Comparison of ENCODE assay signal across 34 cellular contexts in the genomic region with DNA sequence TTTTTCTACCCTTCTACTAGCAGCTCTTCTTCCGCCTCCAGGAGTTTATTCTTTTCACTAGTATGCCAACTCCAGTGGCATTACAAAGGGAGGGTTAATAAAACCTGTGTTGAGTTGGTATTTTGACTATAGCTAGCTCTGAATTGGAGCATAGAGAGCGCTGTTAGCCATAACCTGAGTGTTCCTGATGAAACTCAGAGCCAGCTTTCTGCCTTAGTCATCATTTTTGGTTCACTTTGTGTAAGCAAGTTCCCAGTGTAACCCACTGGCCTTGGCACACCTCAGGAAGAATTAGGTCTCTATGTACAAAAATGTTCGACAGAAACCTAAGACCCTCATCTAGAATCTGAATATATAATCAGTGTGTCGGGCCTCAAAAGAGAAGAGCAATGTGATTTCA.
DNase-seq lines count a peak whose midpoint lies in the region; ATAC-seq, FAIRE-seq and TF ChIP-seq lines count a peak whose summit lies in the region.
"Had no signal": no experiment of that assay in that cellular context is flagged by ENCODE, and none has a peak within 500 bp of the region (broad histone marks: within the 10 kb centered on the region; RNA-seq: fewer than 3 reads in every experiment).

No MANE protein-coding gene starts in this region.

- no peaks in the 10 kb centered on the region for H3K79me2 ChIP-seq in SK-N-SH (ENCODE audit: insufficient read depth)
- no peaks in the 10 kb centered on the region for H3K79me2 ChIP-seq in H1 (ENCODE audit: control insufficient read depth in 1 of 2, insufficient read depth in 2 of 2, low read length in 2 of 2)

- H3K4me1 ChIP-seq in SK-N-SH (ENCODE audit: control insufficient read depth in 1 of 2, insufficient read depth in 2 of 2, low read depth in 1 of 2, low read length in 1 of 2) (peaks cover 0 to 4% of the 10 kb centered on the region in 2 experiments; a peak in 1 of 4 replicates), H1 (replicated peaks in 1 of 4; ENCODE audit: control insufficient read depth in 3 of 4, insufficient read depth in 4 of 4, low read length in 3 of 4) (no peaks in the 10 kb centered on the region), heart right ventricle (peaks cover 0 to 8% (median 0%) of the 10 kb centered on the region in 9 donors)
- H3K4me1 ChIP-seq: pancreas had no signal

- POLR2A ChIA-PET in SK-N-SH (lab: Yijun Ruan, JAX) (no interaction called here), H1 (lab: Charles Lee; ENCODE audit: partially characterized antibody) (no interaction called here)

- H3K14ac ChIP-seq in H1 (ENCODE audit: insufficient read length) = no peak overlapping the region

- TF ChIP-seq EP300 in SK-N-SH (IDR thresholded peaks at IDR 0.05; ENCODE audit: borderline replicate concordance in 1 of 2, low read depth in 1 of 2, low read length in 1 of 2) = no peak
- TF ChIP-seq EP300 in H1 (IDR thresholded peaks at IDR 0.05; ENCODE audit: borderline replicate concordance in 1 of 2, low read depth in 2 of 2, low read length in 2 of 2) = no peak

- no peak overlapping the region for H3K4me3 ChIP-seq in SK-N-SH (ENCODE audit: low read depth in 2 of 2, low read length in 1 of 2)
- H3K4me3 ChIP-seq in H1 (ENCODE audit: extremely low read depth in 1 of 4, insufficient read depth in 2 of 4, low read depth in 3 of 4, low read length in 4 of 4) = no peak overlapping the region
- no peak overlapping the region for H3K4me3 ChIP-seq in heart right ventricle
- H3K4me3 ChIP-seq: pancreas, skin epidermis, thoracic aorta had no signal

- no peaks in the 10 kb centered on the region for H3F3A ChIP-seq in SK-N-SH (replicated peaks; ENCODE audit: insufficient read depth)

- H3K79me1 ChIP-seq in H1 (ENCODE audit: low read depth, low read length) = no peaks in the 10 kb centered on the region

- H3K4me2 ChIP-seq in SK-N-SH (no peak overlapping the region), H1 (ENCODE audit: insufficient read depth in 1 of 2, low read depth in 2 of 2, low read length in 2 of 2) (no peak overlapping the region)

- H3K9me2 ChIP-seq in SK-N-SH = no peaks in the 10 kb centered on the region

- CTCF ChIA-PET in SK-N-SH (lab: Yijun Ruan, JAX) (no interaction called here), H1 (lab: Charles Lee; ENCODE audit: partially characterized antibody) (interaction anchor here (1.4 to 1.6 kb wide), 2 partner anchors 12 to 46 kb away, joined by 3 to 4 read pairs; no protein-coding TSS in a partner anchor)

- H4K20me1 ChIP-seq in SK-N-SH (ENCODE audit: insufficient read depth) (no peaks in the 10 kb centered on the region), H1 (replicated peaks in 1 of 2; ENCODE audit: control insufficient read depth in 1 of 2, insufficient read depth in 2 of 2, low read length in 2 of 2) (no peaks in the 10 kb centered on the region)

- TF ChIP-seq RAD21 in SK-N-SH (IDR thresholded peaks at IDR 0.05; ENCODE audit: low read length) (no peak), H1 (IDR thresholded peaks at IDR 0.05 in 1 of 2, conservative IDR thresholded peaks at IDR 0.05 in 1 of 2; ENCODE audit: low read depth in 2 of 2, low read length in 2 of 2) (no peak)

- H2BK20ac ChIP-seq in H1 (ENCODE audit: low read length) = no peak overlapping the region

- peak; percentile 48; the same call in 2 of the 3 replicates for ATAC-seq in SK-N-SH treated with all-trans-retinoic acid at 6 μM for 48 hours
- no peak for ATAC-seq in GM21381 (IDR thresholded peaks at IDR 0.05; ENCODE audit: unreplicated experiment)
- no peak for ATAC-seq in GM18502 (IDR thresholded peaks at IDR 0.05; ENCODE audit: poor library complexity, unreplicated experiment)
- no peak for ATAC-seq in heart right ventricle
- ATAC-seq: left ventricle myocardium superior; pancreas; Right ventricle myocardium inferior; stimulated activated naive CD8-positive, alpha-beta T cell treated with anti-CD3 and anti-CD28 coated beads, Interleukin-15, amount 100 ng/mL, for 72 hours had no signal

- no peaks in the 10 kb centered on the region; the same call in 1 of the 2 replicates for H3K23me2 ChIP-seq in H1 (ENCODE audit: low read depth, low read length)

- no peak overlapping the region for H3K18ac ChIP-seq in H1 (ENCODE audit: extremely low read depth, low read length)

- WGBS in SK-N-SH (ENCODE audit: low lambda C conversion rate) = 100% methylated on average over 4 of the region's 4 CpGs
- WGBS in H1 (ENCODE audit: extremely low coverage in 1 of 2, insufficient coverage in 1 of 2, insufficient read length in 1 of 2, insufficient replicate concordance in 2 of 2, low coverage in 1 of 2, low lambda C conversion rate in 2 of 2, missing lambda C conversion rate in 1 of 2), 2 experiments = 92% methylated on average over 4 of the region's 4 CpGs; no CpG with 5 or more reads in 1 of the 2 experiments
- WGBS in heart right ventricle, 2 donors = 85 to 100% methylated on average over 4 of the region's 4 CpGs

- H4K5ac ChIP-seq in H1 (ENCODE audit: insufficient read length, low read depth, low read length) = no peak overlapping the region

- H4K8ac ChIP-seq in H1 (ENCODE audit: extremely low read depth, insufficient read depth, low read length) = no peak overlapping the region

- H3K27ac ChIP-seq in SK-N-SH (ENCODE audit: low read depth in 2 of 2, low read length in 1 of 2) (no peak overlapping the region), H1 (ENCODE audit: low read depth, low read length) (no peak overlapping the region), heart right ventricle (no peak overlapping the region)
- H3K27ac ChIP-seq: 22Rv1, C4-2B, pancreas, skin epidermis, thoracic aorta had no signal

- DNase-seq in SK-N-SH = no peak
- no peak for DNase-seq in RCC 7860 (ENCODE audit: low spot score)
- DNase-seq in H1 (ENCODE audit: low read depth in 1 of 2, low spot score in 2 of 2) = no peak
- peak; percentile 57 for DNase-seq in renal cortical epithelial cell (ENCODE audit: low read depth)
- DNase-seq in heart right ventricle = no peak
- DNase-seq: activated CD4-positive, alpha-beta memory T cell treated with anti-CD3 and anti-CD28 coated beads, Interleukin-2, amount 10 ng/mL, durations not matched to agents 7 days and 5 days; activated CD4-positive, alpha-beta T cell treated with anti-CD3 and anti-CD28 coated beads for 1 hour; activated CD8-positive, alpha-beta memory T cell treated with anti-CD3 and anti-CD28 coated beads, Interleukin-2, amount 50 U/mL, for 4 hours; activated naive CD4-positive, alpha-beta T cell treated with Interleukin-2 at 50 U/mL for 16 hours; amniotic stem cell; Calu3; DMS79; effector CD8-positive, alpha-beta T cell; GOT3; HFFc6; islet precursor cell; left ventricle myocardium superior; mesendoderm; NCI-H1417 treated with DMSO at 0.1 percent for 48 hours; NCI-H2081 treated with DMSO at 0.1 percent for 48 hours; NCI-H446; NCI-H774; pancreas; retina; stimulated activated naive CD8-positive, alpha-beta T cell treated with anti-CD3 and anti-CD28 coated beads, Interleukin-15, amount 100 ng/mL, for 72 hours had no signal

- no peak overlapping the region for H2AK5ac ChIP-seq in H1 (ENCODE audit: low read depth, low read length)

- H3K23ac ChIP-seq in H1 (ENCODE audit: insufficient read length) = no peak overlapping the region

- H3K27me3 ChIP-seq in SK-N-SH (ENCODE audit: insufficient read depth) (no peaks in the 10 kb centered on the region), H1 (replicated peaks in 1 of 4; ENCODE audit: control insufficient read depth in 3 of 4, extremely low read depth in 1 of 4, insufficient read depth in 3 of 4, low read length in 3 of 4) (no peaks in the 10 kb centered on the region), heart right ventricle (no peaks in the 10 kb centered on the region)
- H3K27me3 ChIP-seq: pancreas had no signal

- H3K9ac ChIP-seq in SK-N-SH (no peak overlapping the region), H1 (replicated peaks in 1 of 4; ENCODE audit: extremely low read depth in 1 of 4, low read depth in 3 of 4, low read length in 3 of 4) (no peak overlapping the region)

- intact Hi-C loops in heart right ventricle (cut with DNase I) = no loop called here

- no peak overlapping the region for H2BK12ac ChIP-seq in H1 (ENCODE audit: low read depth, low read length)

- H4K91ac ChIP-seq in H1 (replicated peaks; ENCODE audit: insufficient read length, low read length) = no peak overlapping the region

- no peak overlapping the region for H2BK120ac ChIP-seq in H1 (replicated peaks; ENCODE audit: low read depth, low read length)

- no peak overlapping the region for H2BK5ac ChIP-seq in H1 (ENCODE audit: low read depth, low read length)

- TF ChIP-seq CTCF in SK-N-SH (IDR thresholded peaks at IDR 0.05) (no peak), H1 (IDR thresholded peaks at IDR 0.05; ENCODE audit: control extremely low read depth in 1 of 3, insufficient read depth in 1 of 3, low read depth in 1 of 3, low read length in 3 of 3) (no peak), heart right ventricle (IDR thresholded peaks at IDR 0.05) (no peak)

- no peak overlapping the region for H2BK15ac ChIP-seq in H1 (ENCODE audit: low read length)

- H2AFZ ChIP-seq in SK-N-SH (ENCODE audit: low read depth) (no peak overlapping the region), H1 (ENCODE audit: low read length) (no peak overlapping the region)

- H3K36me3 ChIP-seq in SK-N-SH (replicated peaks in 1 of 2; ENCODE audit: control insufficient read depth in 1 of 2, insufficient read depth in 2 of 2, low read length in 1 of 2) (no peaks in the 10 kb centered on the region), H1 (ENCODE audit: control insufficient read depth in 2 of 4, insufficient read depth in 4 of 4, low read length in 3 of 4) (no peaks in the 10 kb centered on the region), heart right ventricle (peaks cover 0 to 3% (median 0%) of the 10 kb centered on the region in 9 donors)
- H3K36me3 ChIP-seq: pancreas, thoracic aorta had no signal

- H3K56ac ChIP-seq in H1 (replicated peaks; ENCODE audit: insufficient read length, low read depth, low read length) = no peak overlapping the region

- H3K4ac ChIP-seq in H1 (replicated peaks; ENCODE audit: insufficient read length, low read depth, low read length) = no peak overlapping the region

- no peak for TF ChIP-seq POLR2A in H1 (IDR thresholded peaks at IDR 0.05; ENCODE audit: control extremely low read depth in 1 of 2, low read depth in 2 of 2, low read length in 2 of 2)

- FAIRE-seq in RCC 7860 (lab: Jason Lieb, UNC) (peak; percentile 22), H1 (lab: Jason Lieb, UNC) (no peak)
- FAIRE-seq: G401.6, pancreas had no signal

- H3K9me3 ChIP-seq in SK-N-SH = no peaks in the 10 kb centered on the region
- H3K9me3 ChIP-seq in H1 (ENCODE audit: insufficient read depth in 2 of 2, low read depth in 1 of 2, low read length in 1 of 2) = no peaks in the 10 kb centered on the region
- H3K9me3 ChIP-seq in heart right ventricle = no peaks in the 10 kb centered on the region
- H3K9me3 ChIP-seq: pancreas, thoracic aorta had no signal

TF ChIP-seq in SK-N-SH, 30 proteins besides CTCF, POLR2A, EP300 and RAD21 (continues in another document):
- no peak for TF ChIP-seq ELF1 (IDR thresholded peaks at IDR 0.05)

TF ChIP-seq in H1, 55 proteins besides CTCF, POLR2A, EP300 and RAD21:
- TF ChIP-seq BACH1 (IDR thresholded peaks at IDR 0.05; ENCODE audit: low read length) = no peak
- TF ChIP-seq MAFK (IDR thresholded peaks at IDR 0.05; ENCODE audit: low read depth, low read length) = 0 out of 2 replicates have a peak, but pooled peaks have one; percentile 32
